In genomic region chr6:136137008-136137689, GRCh38 we compare ENCODE assay signal across 17 cellular contexts.
DNase-seq lines count a peak whose midpoint lies in the region; ATAC-seq, FAIRE-seq and TF ChIP-seq lines count a peak whose summit lies in the region.
"Had no signal": no experiment of that assay in that cellular context is flagged by ENCODE, and none has a peak within 500 bp of the region (broad histone marks: within the 10 kb centered on the region; RNA-seq: fewer than 3 reads in every experiment).

No MANE protein-coding gene starts in this region.

- CTCF ChIA-PET in A549 (lab: Yijun Ruan, JAX) = interaction anchor here (1.5 kb wide), 1 partner anchor 601 kb away, joined by 4 read pairs; no protein-coding TSS in a partner anchor

- no peak overlapping the region for H3K4me3 ChIP-seq in A549
- H3K4me3 ChIP-seq in mesodermal cell (ENCODE audit: extremely low read depth, insufficient read depth, low read length, poor library complexity, severe bottlenecking) = no peak overlapping the region
- no peak overlapping the region for H3K4me3 ChIP-seq in kidney (ENCODE audit: low read length in 2 of 2)
- H3K4me3 ChIP-seq: SJCRH30 had no signal

- H3K9me3 ChIP-seq in A549 (no peaks in the 10 kb centered on the region), mesodermal cell (ENCODE audit: control insufficient read depth, low read length) (no peaks in the 10 kb centered on the region), kidney (ENCODE audit: control insufficient read depth in 1 of 2, low read length in 2 of 2) (no peaks in the 10 kb centered on the region)
- H3K9me3 ChIP-seq: SJCRH30 had no signal

- no peak for TF ChIP-seq EP300 in A549 (IDR thresholded peaks at IDR 0.05)

- DNase-seq in A549 (ENCODE audit: low read depth in 1 of 2, low spot score in 1 of 2) (no peak), HuH-7 (ENCODE audit: low spot score) (peak; percentile 32), epidermal melanocyte (ENCODE audit: insufficient read length, low spot score) (peak; percentile 26), kidney (no peak)
- DNase-seq in stimulated activated CD4-positive, alpha-beta T cell treated with anti-CD3 and anti-CD28 coated beads, Interleukin-4, amount 100 ng/mL, for 4 hours = no peak
- DNase-seq: activated CD4-positive, alpha-beta T cell treated with anti-CD3 and anti-CD28 coated beads, Interleukin-2, amount 50 U/mL, for 48 hours; hippocampal formation; naive thymus-derived CD8-positive, alpha-beta T cell; NCI-H2029 treated with DMSO at 0.1 percent for 48 hours; NK-92 treated with Interleukin-12 subunit alpha and Interleukin-12 subunit beta, amount 100 ng/mL, for 24 hours; stimulated activated CD4-positive, alpha-beta T cell treated with anti-CD3 and anti-CD28 coated beads, Interleukin-2, amount 100 ng/mL, for 24 hours had no signal

- no peaks in the 10 kb centered on the region for H3K36me3 ChIP-seq in mesodermal cell (ENCODE audit: control insufficient read depth, insufficient read depth, low read length)
- H3K36me3 ChIP-seq in kidney (ENCODE audit: control insufficient read depth in 1 of 2, insufficient read depth in 2 of 2, low read length in 2 of 2) = no peaks in the 10 kb centered on the region
- H3K36me3 ChIP-seq: SJCRH30 had no signal

- no peak for TF ChIP-seq POLR2A in A549 (IDR thresholded peaks at IDR 0.05; ENCODE audit: low read length)

- H3K27ac ChIP-seq in A549 = peak overlapping the region in 1 of 2 experiments; percentile 28; a peak in 1 of 6 replicates
- H3K27ac ChIP-seq in mesodermal cell (ENCODE audit: low read depth, low read length, severe bottlenecking) = peak overlapping the region; percentile 29
- H3K27ac ChIP-seq in kidney (ENCODE audit: low read depth in 2 of 2, low read length in 2 of 2) = no peak overlapping the region
- H3K27ac ChIP-seq: SJCRH30 had no signal

- H3K4me2 ChIP-seq in A549 = peak overlapping the region; percentile 48

- FAIRE-seq in A549 (lab: Jason Lieb, UNC) = no peak
- no peak for FAIRE-seq in kidney (lab: Jason Lieb, UNC)
- FAIRE-seq: D721Med, GM18507 had no signal

- WGBS in A549 (ENCODE audit: missing lambda C conversion rate) = 33% methylated on average over 3 of the region's 3 CpGs
- WGBS in mesodermal cell (ENCODE audit: insufficient coverage in 2 of 2), 2 experiments = 100% methylated on average over 1 of the region's 3 CpGs; no CpG with 5 or more reads in 1 of the 2 experiments

- intact Hi-C loops in kidney (cut with DNase I) = no loop called here

- no peak overlapping the region for H3K9ac ChIP-seq in kidney (ENCODE audit: low read length in 2 of 2)

- no peak for TF ChIP-seq RAD21 in A549 (conservative IDR thresholded peaks at IDR 0.05 in 1 of 2, IDR thresholded peaks at IDR 0.05 in 1 of 2)

- POLR2A ChIA-PET in A549 (lab: Yijun Ruan, JAX) = no interaction called here

- TF ChIP-seq CTCF in A549 (IDR thresholded peaks at IDR 0.05) = no peak
- no peak for TF ChIP-seq CTCF in kidney (IDR thresholded peaks at IDR 0.05; ENCODE audit: borderline replicate concordance, extremely low read depth, insufficient read depth)

- ATAC-seq in A549 (peak in 1 of 2 experiments; percentile 58; a peak in 2 of 6 replicates), HG02623 (IDR thresholded peaks at IDR 0.05; ENCODE audit: unreplicated experiment) (no peak), HG03442 (IDR thresholded peaks at IDR 0.05; ENCODE audit: unreplicated experiment) (no peak)
- ATAC-seq: naive thymus-derived CD8-positive, alpha-beta T cell had no signal

- peaks cover 20% of the 10 kb centered on the region; the same call in 2 of the 3 replicates for H3K4me1 ChIP-seq in A549
- H3K4me1 ChIP-seq in mesodermal cell (ENCODE audit: control insufficient read depth, insufficient read depth, low read length, poor library complexity, severe bottlenecking) = peaks cover 5% of the 10 kb centered on the region
- H3K4me1 ChIP-seq in kidney (ENCODE audit: control insufficient read depth in 1 of 2, insufficient read depth in 1 of 2, low read depth in 1 of 2, low read length in 2 of 2) = peaks cover 0 to 4% of the 10 kb centered on the region in 2 donors
- H3K4me1 ChIP-seq: SJCRH30 had no signal

TF ChIP-seq in A549, 52 proteins besides CTCF, POLR2A, EP300 and RAD21:
- no peak for TF ChIP-seq ATOH8 (CRISPR knock-in tag; IDR thresholded peaks at IDR 0.05; ENCODE audit: low read depth)
- TF ChIP-seq SREBF2 (IDR thresholded peaks at IDR 0.05) = no peak
- TF ChIP-seq, protein P1, sequence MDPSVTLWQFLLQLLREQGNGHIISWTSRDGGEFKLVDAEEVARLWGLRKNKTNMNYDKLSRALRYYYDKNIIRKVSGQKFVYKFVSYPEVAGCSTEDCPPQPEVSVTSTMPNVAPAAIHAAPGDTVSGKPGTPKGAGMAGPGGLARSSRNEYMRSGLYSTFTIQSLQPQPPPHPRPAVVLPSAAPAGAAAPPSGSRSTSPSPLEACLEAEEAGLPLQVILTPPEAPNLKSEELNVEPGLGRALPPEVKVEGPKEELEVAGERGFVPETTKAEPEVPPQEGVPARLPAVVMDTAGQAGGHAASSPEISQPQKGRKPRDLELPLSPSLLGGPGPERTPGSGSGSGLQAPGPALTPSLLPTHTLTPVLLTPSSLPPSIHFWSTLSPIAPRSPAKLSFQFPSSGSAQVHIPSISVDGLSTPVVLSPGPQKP (IDR thresholded peaks at IDR 0.05; ENCODE audit: low read depth, low read length) = no peak
- TF ChIP-seq HES2 (IDR thresholded peaks at IDR 0.05) = no peak
- TF ChIP-seq HDAC2 (IDR thresholded peaks at IDR 0.05) = no peak
- TF ChIP-seq POLR2AphosphoS2 (conservative IDR thresholded peaks at IDR 0.05; ENCODE audit: low read length) = no peak
- no peak for TF ChIP-seq FOSB (CRISPR knock-in tag; IDR thresholded peaks at IDR 0.05)
- TF ChIP-seq EHMT2 (IDR thresholded peaks at IDR 0.05; ENCODE audit: low read depth) = no peak
- no peak for TF ChIP-seq HOXA7 (CRISPR knock-in tag; IDR thresholded peaks at IDR 0.05)
- no peak for TF ChIP-seq BCL3 (IDR thresholded peaks at IDR 0.05)
- TF ChIP-seq CBX8 (IDR thresholded peaks at IDR 0.05) = no peak
- no peak for TF ChIP-seq RCOR1 (IDR thresholded peaks at IDR 0.05; ENCODE audit: low read depth, low read length)
- TF ChIP-seq JUNB (IDR thresholded peaks at IDR 0.05) = no peak

Comparison
In these comparisons a context has a peak if more than half of its experiments do, and no peak if none do; other contexts are left out.
1. DNase-seq: peak in HuH-7 (single experiment) and epidermal melanocyte (single experiment); none in A549 (0 of 2), stimulated activated CD4-positive, alpha-beta T cell treated with anti-CD3 and anti-CD28 coated beads, Interleukin-4, amount 100 ng/mL, for 4 hours (0 of 2) and kidney (single experiment).